Comparison of ENCODE assay signal across 9 cellular contexts in genomic region chr9:14030350-14030823, GRCh38.
DNase-seq lines count a peak whose midpoint lies in the region; ATAC-seq and TF ChIP-seq lines count a peak whose summit lies in the region.
"Had no signal": no experiment of that assay in that cellular context is flagged by ENCODE, and none has a peak within 500 bp of the region (broad histone marks: within the 10 kb centered on the region; RNA-seq: fewer than 3 reads in every experiment).

No MANE protein-coding gene starts in this region.

- H3K9ac ChIP-seq in fibroblast of lung (ENCODE audit: insufficient read depth, low read length) (no peak overlapping the region), rectal smooth muscle tissue (ENCODE audit: low read length) (no peak overlapping the region)

- no peak for TF ChIP-seq CTCF in fibroblast of lung (conservative IDR thresholded peaks at IDR 0.05 in 1 of 2, IDR thresholded peaks at IDR 0.05 in 1 of 2; ENCODE audit: low read depth in 1 of 2, low read length in 2 of 2)
- no peak for TF ChIP-seq CTCF in CD8-positive, alpha-beta T cell (IDR thresholded peaks at IDR 0.05)
- TF ChIP-seq CTCF in progenitor cell of endocrine pancreas (IDR thresholded peaks at IDR 0.05; ENCODE audit: unreplicated experiment): no peak

- H3K27ac ChIP-seq in fibroblast of lung (ENCODE audit: insufficient read depth, low read length): no peak overlapping the region
- peak overlapping the region; percentile 69 for H3K27ac ChIP-seq in rectal smooth muscle tissue (ENCODE audit: low read depth, low read length)
- no peak overlapping the region for H3K27ac ChIP-seq in CD8-positive, alpha-beta T cell (ENCODE audit: low read depth, low read length)

- H3K27me3 Mint-ChIP-seq in CD8-positive, alpha-beta T cell (ENCODE audit: low read depth): no peaks in the 10 kb centered on the region
- H3K27me3 Mint-ChIP-seq in progenitor cell of endocrine pancreas: peaks cover 10% of the 10 kb centered on the region
- H3K27me3 Mint-ChIP-seq: activated B cell treated with CpG ODN at 0.5 μM for 24 hours had no signal

- H3K27me3 ChIP-seq in fibroblast of lung (ENCODE audit: control insufficient read depth, insufficient read depth, low read length): no peaks in the 10 kb centered on the region
- H3K27me3 ChIP-seq in rectal smooth muscle tissue (ENCODE audit: control insufficient read depth, insufficient read depth, low read length): no peaks in the 10 kb centered on the region
- no peaks in the 10 kb centered on the region for H3K27me3 ChIP-seq in CD8-positive, alpha-beta T cell (ENCODE audit: insufficient read depth, low read length)

- no peaks in the 10 kb centered on the region for H3K4me1 Mint-ChIP-seq in CD8-positive, alpha-beta T cell (ENCODE audit: low read depth)
- H3K4me1 Mint-ChIP-seq in progenitor cell of endocrine pancreas (ENCODE audit: low read depth): peaks cover 3% of the 10 kb centered on the region
- H3K4me1 Mint-ChIP-seq: activated B cell treated with CpG ODN at 0.5 μM for 24 hours had no signal

- H3K79me2 ChIP-seq in fibroblast of lung (ENCODE audit: control insufficient read depth, insufficient read depth, low read length): no peaks in the 10 kb centered on the region

- no peak overlapping the region for H3K4me3 Mint-ChIP-seq in CD8-positive, alpha-beta T cell
- H3K4me3 Mint-ChIP-seq in progenitor cell of endocrine pancreas (ENCODE audit: low read depth): no peak overlapping the region
- H3K4me3 Mint-ChIP-seq: activated B cell treated with CpG ODN at 0.5 μM for 24 hours had no signal

- no peaks in the 10 kb centered on the region for H4K20me1 ChIP-seq in fibroblast of lung (ENCODE audit: control insufficient read depth, extremely low read depth, insufficient read depth, low read length)

- H3K4me2 ChIP-seq in fibroblast of lung (ENCODE audit: extremely low read depth, insufficient read depth, low read length): peak overlapping the region; percentile 18

- intact Hi-C loops in CD8-positive, alpha-beta T cell (cut with DNase I, micrococcal nuclease): no loop called here

- H3K9me3 Mint-ChIP-seq in CD8-positive, alpha-beta T cell: peaks cover 3% of the 10 kb centered on the region
- no peaks in the 10 kb centered on the region for H3K9me3 Mint-ChIP-seq in progenitor cell of endocrine pancreas (ENCODE audit: low read depth)
- H3K9me3 Mint-ChIP-seq: activated B cell treated with CpG ODN at 0.5 μM for 24 hours had no signal

- H3K4me3 ChIP-seq in fibroblast of lung (replicated peaks in 1 of 4; ENCODE audit: control extremely low read depth in 1 of 4, insufficient read depth in 1 of 4, low read depth in 3 of 4, low read length in 4 of 4): peak overlapping the region in 2 of 4 experiments; percentile 33 to 40
- H3K4me3 ChIP-seq in rectal smooth muscle tissue (ENCODE audit: low read length): peak overlapping the region; percentile 37
- no peak overlapping the region for H3K4me3 ChIP-seq in CD8-positive, alpha-beta T cell (ENCODE audit: low read depth, low read length)

- H3K36me3 ChIP-seq in fibroblast of lung (ENCODE audit: control insufficient read depth, insufficient read depth, low read length): no peaks in the 10 kb centered on the region
- H3K36me3 ChIP-seq in rectal smooth muscle tissue (ENCODE audit: control insufficient read depth, insufficient read depth, low read length): no peaks in the 10 kb centered on the region
- H3K36me3 ChIP-seq in CD8-positive, alpha-beta T cell (ENCODE audit: insufficient read depth, low read length): no peaks in the 10 kb centered on the region

- peak overlapping the region; percentile 34 for H2AFZ ChIP-seq in fibroblast of lung (ENCODE audit: low read length)

- no peak overlapping the region for H3K27ac Mint-ChIP-seq in CD8-positive, alpha-beta T cell
- no peak overlapping the region for H3K27ac Mint-ChIP-seq in progenitor cell of endocrine pancreas
- H3K27ac Mint-ChIP-seq: activated B cell treated with CpG ODN at 0.5 μM for 24 hours had no signal

- CTCF ChIA-PET in CD8-positive, alpha-beta T cell (lab: Charles Lee): no interaction called here

- DNase-seq in DMS79 (lab: John Stamatoyannopoulos, UW): peak; percentile 68
- peak; percentile 62 for DNase-seq in NCI-H460 (ENCODE audit: extremely low read depth, low read depth)
- peak; percentile 81 to 96 for DNase-seq in fibroblast of lung (ENCODE audit: low read depth in 2 of 2)
- no peak for DNase-seq in CD8-positive, alpha-beta T cell
- no peak for DNase-seq in activated CD4-positive, alpha-beta T cell treated with anti-CD3 and anti-CD28 coated beads, Interleukin-2, amount 50 U/mL, for 1 hour
- DNase-seq in progenitor cell of endocrine pancreas (ENCODE audit: low spot score, unreplicated experiment): no peak
- DNase-seq: activated B cell treated with CpG ODN at 0.5 μM for 24 hours had no signal

- POLR2A ChIA-PET in CD8-positive, alpha-beta T cell (lab: Charles Lee): no interaction called here

- no peaks in the 10 kb centered on the region for H3K36me3 Mint-ChIP-seq in CD8-positive, alpha-beta T cell
- H3K36me3 Mint-ChIP-seq in progenitor cell of endocrine pancreas (ENCODE audit: insufficient read depth): no peaks in the 10 kb centered on the region

- no peaks in the 10 kb centered on the region for H3K9me3 ChIP-seq in fibroblast of lung (ENCODE audit: control insufficient read depth, insufficient read depth, low read depth, low read length)
- H3K9me3 ChIP-seq in CD8-positive, alpha-beta T cell (ENCODE audit: low read length): no peaks in the 10 kb centered on the region

- no peak for ATAC-seq in CD8-positive, alpha-beta T cell
- ATAC-seq in HG02973 (IDR thresholded peaks at IDR 0.05; ENCODE audit: unreplicated experiment): no peak

- H3K4me1 ChIP-seq in fibroblast of lung (ENCODE audit: control insufficient read depth, extremely low read depth, insufficient read depth, low read length) (no peaks in the 10 kb centered on the region), rectal smooth muscle tissue (ENCODE audit: control insufficient read depth, insufficient read depth, low read length) (peaks cover 7% of the 10 kb centered on the region)
- H3K4me1 ChIP-seq in CD8-positive, alpha-beta T cell (ENCODE audit: insufficient read depth, low read length): no peaks in the 10 kb centered on the region

Comparison
In these comparisons a context has a peak if more than half of its experiments do, and no peak if none do; other contexts are left out.
1. DNase-seq: peak in DMS79 (single experiment), NCI-H460 (single experiment) and fibroblast of lung (2 of 2); none in CD8-positive, alpha-beta T cell (0 of 7), activated CD4-positive, alpha-beta T cell treated with anti-CD3 and anti-CD28 coated beads, Interleukin-2, amount 50 U/mL, for 1 hour (single experiment) and progenitor cell of endocrine pancreas (single experiment).